ENCODE assay signal across 18 cellular contexts in genomic region chr11:96167787-96168186, GRCh38.
A peak's percentile ranks its signal among the peaks of the same experiment; 100 is the strongest.
DNase-seq lines count a peak whose midpoint lies in the region; ATAC-seq and TF ChIP-seq lines count a peak whose summit lies in the region.
"Had no signal": no experiment of that assay in that cellular context is flagged by ENCODE, and none has a peak within 500 bp of the region (broad histone marks: within the 10 kb centered on the region; RNA-seq: fewer than 3 reads in every experiment).

No MANE protein-coding gene starts in this region.

- DNase-seq in activated naive CD4-positive, alpha-beta T cell treated with Interleukin-2 at 50 U/mL for 16 hours = no peak
- DNase-seq in activated naive CD8-positive, alpha-beta T cell treated with anti-CD3 and anti-CD28 coated beads, Interleukin-2, amount 50 U/mL, for 24 hours = no peak
- no peak for DNase-seq in type B pancreatic cell (ENCODE audit: extremely low spot score, unreplicated experiment)
- DNase-seq in RWPE1 (ENCODE audit: low spot score) = no peak
- no peak for DNase-seq in KBM-7
- no peak for DNase-seq in DMS53 (lab: John Stamatoyannopoulos, UW)
- DNase-seq: ACHN; activated CD4-positive, alpha-beta T cell treated with anti-CD3 and anti-CD28 coated beads, Interleukin-2, amount 10 ng/mL, durations not matched to agents 24 days and 14 days; activated naive CD4-positive, alpha-beta T cell treated with anti-CD3 and anti-CD28 coated beads for 36 hours; DMS 273 treated with DMSO at 0.1 percent for 48 hours; NCI-H1417; NCI-H2107; NCI-H510A; SW 1271 had no signal

- peak overlapping the region; percentile 58 for H3K4me3 Mint-ChIP-seq in activated naive CD4-positive, alpha-beta T cell treated with anti-CD3 and anti-CD28 coated beads, Interleukin-2, amount 50 U/mL, for 24 hours
- no peak overlapping the region for H3K4me3 Mint-ChIP-seq in activated naive CD8-positive, alpha-beta T cell treated with anti-CD3 and anti-CD28 coated beads, Interleukin-2, amount 50 U/mL, for 24 hours
- H3K4me3 Mint-ChIP-seq in type B pancreatic cell = peak overlapping the region; percentile 38
- H3K4me3 Mint-ChIP-seq: activated CD4-positive, alpha-beta T cell treated with anti-CD3 and anti-CD28 coated beads, Interleukin-2, amount 10 ng/mL, durations not matched to agents 24 days and 14 days; activated naive CD4-positive, alpha-beta T cell treated with anti-CD3 and anti-CD28 coated beads for 36 hours had no signal

- H3K36me3 Mint-ChIP-seq in activated naive CD4-positive, alpha-beta T cell treated with anti-CD3 and anti-CD28 coated beads, Interleukin-2, amount 50 U/mL, for 24 hours = peaks cover 15% of the 10 kb centered on the region
- peaks cover 22% of the 10 kb centered on the region for H3K36me3 Mint-ChIP-seq in activated naive CD8-positive, alpha-beta T cell treated with anti-CD3 and anti-CD28 coated beads, Interleukin-2, amount 50 U/mL, for 24 hours (ENCODE audit: low read depth)
- peaks cover 15% of the 10 kb centered on the region for H3K36me3 Mint-ChIP-seq in type B pancreatic cell

- H3K27ac ChIP-seq in muscle layer of duodenum (ENCODE audit: low read length) (peak overlapping the region; percentile 42), RWPE1 (no peak overlapping the region)
- H3K27ac ChIP-seq: C4-2B had no signal

- no peaks in the 10 kb centered on the region for H3K9me3 Mint-ChIP-seq in activated naive CD4-positive, alpha-beta T cell treated with anti-CD3 and anti-CD28 coated beads, Interleukin-2, amount 50 U/mL, for 24 hours
- no peaks in the 10 kb centered on the region for H3K9me3 Mint-ChIP-seq in activated naive CD8-positive, alpha-beta T cell treated with anti-CD3 and anti-CD28 coated beads, Interleukin-2, amount 50 U/mL, for 24 hours
- peaks cover 4% of the 10 kb centered on the region for H3K9me3 Mint-ChIP-seq in type B pancreatic cell
- H3K9me3 Mint-ChIP-seq: activated CD4-positive, alpha-beta T cell treated with anti-CD3 and anti-CD28 coated beads, Interleukin-2, amount 10 ng/mL, durations not matched to agents 24 days and 14 days; activated naive CD4-positive, alpha-beta T cell treated with anti-CD3 and anti-CD28 coated beads for 36 hours had no signal

- no peak for ATAC-seq in activated naive CD8-positive, alpha-beta T cell treated with anti-CD3 and anti-CD28 coated beads, Interleukin-2, amount 50 U/mL, for 24 hours

- H3K27me3 ChIP-seq in muscle layer of duodenum (ENCODE audit: low read depth, low read length) = no peaks in the 10 kb centered on the region
- H3K27me3 ChIP-seq: uterus had no signal

- peaks cover 91% of the 10 kb centered on the region for H3K4me1 Mint-ChIP-seq in activated naive CD4-positive, alpha-beta T cell treated with anti-CD3 and anti-CD28 coated beads, Interleukin-2, amount 50 U/mL, for 24 hours
- peaks cover 64% of the 10 kb centered on the region for H3K4me1 Mint-ChIP-seq in activated naive CD8-positive, alpha-beta T cell treated with anti-CD3 and anti-CD28 coated beads, Interleukin-2, amount 50 U/mL, for 24 hours
- peaks cover 44% of the 10 kb centered on the region for H3K4me1 Mint-ChIP-seq in type B pancreatic cell (ENCODE audit: unreplicated experiment)

- POLR2A ChIA-PET in RWPE1 (lab: Yijun Ruan, JAX; ENCODE audit: low non-redundant PET) = no interaction called here

- peak overlapping the region; percentile 81 for H3K27ac Mint-ChIP-seq in activated naive CD4-positive, alpha-beta T cell treated with anti-CD3 and anti-CD28 coated beads, Interleukin-2, amount 50 U/mL, for 24 hours
- H3K27ac Mint-ChIP-seq in activated naive CD8-positive, alpha-beta T cell treated with anti-CD3 and anti-CD28 coated beads, Interleukin-2, amount 50 U/mL, for 24 hours = peak overlapping the region; percentile 28
- peak overlapping the region; percentile 91 for H3K27ac Mint-ChIP-seq in type B pancreatic cell

- no peaks in the 10 kb centered on the region for H3K36me3 ChIP-seq in muscle layer of duodenum (ENCODE audit: control insufficient read depth in 1 of 2, insufficient read depth in 2 of 2, low read length in 2 of 2)
- H3K36me3 ChIP-seq: uterus had no signal

- no peak overlapping the region for H3K4me3 ChIP-seq in muscle layer of duodenum (ENCODE audit: low read depth in 1 of 2, low read length in 2 of 2)
- H3K4me3 ChIP-seq: uterus had no signal

- no peaks in the 10 kb centered on the region for H3K9me3 ChIP-seq in muscle layer of duodenum (ENCODE audit: control insufficient read depth in 1 of 2, low read length in 2 of 2)
- H3K9me3 ChIP-seq: uterus had no signal

- TF ChIP-seq CTCF in type B pancreatic cell (conservative IDR thresholded peaks at IDR 0.05) = no peak
- TF ChIP-seq CTCF in RWPE1 (conservative IDR thresholded peaks at IDR 0.05; ENCODE audit: low read depth) = no peak

- H3K27me3 Mint-ChIP-seq in activated naive CD4-positive, alpha-beta T cell treated with anti-CD3 and anti-CD28 coated beads, Interleukin-2, amount 50 U/mL, for 24 hours = no peaks in the 10 kb centered on the region
- no peaks in the 10 kb centered on the region for H3K27me3 Mint-ChIP-seq in activated naive CD8-positive, alpha-beta T cell treated with anti-CD3 and anti-CD28 coated beads, Interleukin-2, amount 50 U/mL, for 24 hours
- no peaks in the 10 kb centered on the region for H3K27me3 Mint-ChIP-seq in type B pancreatic cell
- H3K27me3 Mint-ChIP-seq: activated CD4-positive, alpha-beta T cell treated with anti-CD3 and anti-CD28 coated beads, Interleukin-2, amount 10 ng/mL, durations not matched to agents 24 days and 14 days had no signal

- CTCF ChIA-PET in RWPE1 (lab: Yijun Ruan, JAX) = no interaction called here

- H3K4me1 ChIP-seq in muscle layer of duodenum (ENCODE audit: control insufficient read depth in 1 of 2, insufficient read depth in 2 of 2, low read length in 2 of 2) = peaks cover 5 to 6% of the 10 kb centered on the region in 2 donors

- in situ Hi-C loops in KBM-7 (cut with MboI; ENCODE audit: low pct_unique_long_range_greater_than_20kb, low sequenced_read_pairs) = no loop called here

Comparison
In these comparisons a context has a peak if more than half of its experiments do, and no peak if none do; other contexts are left out.
1. H3K27ac Mint-ChIP-seq: peak in every context shown above with its lines; median percentile 91 in type B pancreatic cell; 81 in activated naive CD4-positive, alpha-beta T cell treated with anti-CD3 and anti-CD28 coated beads, Interleukin-2, amount 50 U/mL, for 24 hours; 28 in activated naive CD8-positive, alpha-beta T cell treated with anti-CD3 and anti-CD28 coated beads, Interleukin-2, amount 50 U/mL, for 24 hours.